23 cellular contexts compared by ENCODE assay signal in the genomic region with DNA sequence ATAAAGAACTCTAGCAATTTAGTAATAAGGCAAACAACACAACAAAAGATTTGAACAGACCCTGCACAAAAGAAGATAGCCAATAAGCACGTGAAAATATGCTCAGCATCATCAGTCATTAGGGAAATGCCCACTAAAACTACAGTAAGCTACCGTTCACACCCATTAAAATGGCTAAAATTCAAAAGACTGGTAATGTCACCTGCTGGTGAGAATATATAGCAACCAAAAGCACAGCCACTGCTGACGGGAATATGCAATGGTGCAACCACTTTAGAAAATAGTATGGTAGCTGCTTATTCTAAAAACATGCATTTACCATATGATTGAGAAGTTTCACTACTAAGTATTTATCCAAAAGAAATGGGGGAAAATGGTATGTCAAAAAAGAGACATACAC.
DNase-seq lines count a peak whose midpoint lies in the region; ATAC-seq, FAIRE-seq and TF ChIP-seq lines count a peak whose summit lies in the region.
"Had no signal": no experiment of that assay in that cellular context is flagged by ENCODE, and none has a peak within 500 bp of the region (broad histone marks: within the 10 kb centered on the region; RNA-seq: fewer than 3 reads in every experiment).

No MANE protein-coding gene starts in this region.

- 4% methylated on average over 3 of the region's 3 CpGs for WGBS in K562 (ENCODE audit: insufficient coverage, low coverage, missing lambda C conversion rate)
- 76 to 86% (median 80%) methylated on average over 3 of the region's 3 CpGs for WGBS in heart left ventricle, 4 donors

- peaks cover 100% of the 10 kb centered on the region for H3K79me2 ChIP-seq in Loucy (ENCODE audit: insufficient read depth, low read length)
- H3K79me2 ChIP-seq in K562 (ENCODE audit: control insufficient read depth, insufficient read depth, low read length): no peaks in the 10 kb centered on the region

- H3K36me3 ChIP-seq in Loucy (ENCODE audit: insufficient read depth, low read length) (peaks cover 41% of the 10 kb centered on the region; the same call in 1 of the 2 replicates), K562 (ENCODE audit: control insufficient read depth, insufficient read depth, low read length) (no peaks in the 10 kb centered on the region), heart left ventricle (peaks cover 0 to 2% (median 0%) of the 10 kb centered on the region in 9 donors)
- H3K36me3 ChIP-seq: BLaER1 treated with 17β-estradiol and CSF1 and Interleukin-3, amounts not matched to agents 10 nM and 100 nM had no signal

- intact Hi-C loops in K562 (cut with micrococcal nuclease) (loop anchor here (5.0 kb wide), 1 partner anchor 302 kb away; no protein-coding TSS in a partner anchor), heart left ventricle (cut with DNase I) (loop anchor here in 3 of 10 donors (10.0 kb wide), 3 partner anchors 66 to 104 kb away; no protein-coding TSS in a partner anchor)

- H3K9me3 ChIP-seq in Loucy (ENCODE audit: insufficient read depth, low read depth, low read length): peaks cover 6% of the 10 kb centered on the region; the same call in 1 of the 2 replicates
- H3K9me3 ChIP-seq in K562 (replicated peaks; ENCODE audit: control insufficient read depth, insufficient read depth, low read depth, low read length): no peaks in the 10 kb centered on the region
- peaks cover 0 to 14% (median 2%) of the 10 kb centered on the region in 12 donors for H3K9me3 ChIP-seq in heart left ventricle

- BruUV-seq in K562 (replicated peaks; lab: Mats Ljungman, UMichigan): no TSS peak

- H4K20me1 ChIP-seq in Loucy (ENCODE audit: insufficient read depth, low read length, poor library complexity, severe bottlenecking) (peaks cover 47% of the 10 kb centered on the region), K562 (replicated peaks; ENCODE audit: control insufficient read depth, insufficient read depth, low read length) (peaks cover 4% of the 10 kb centered on the region; the same call in 1 of the 2 replicates)
- H4K20me1 ChIP-seq: BLaER1 treated with 17β-estradiol and CSF1 and Interleukin-3, amounts not matched to agents 10 nM and 100 nM had no signal

- peaks cover 6% of the 10 kb centered on the region for H3K4me1 ChIP-seq in Loucy (ENCODE audit: insufficient read depth, low read length, poor library complexity, severe bottlenecking)
- peaks cover 10 to 14% of the 10 kb centered on the region in 2 experiments; a peak in 3 of 5 replicates for H3K4me1 ChIP-seq in K562 (replicated peaks in 1 of 2; ENCODE audit: control insufficient read depth in 2 of 2, insufficient read depth in 2 of 2, low read length in 2 of 2)
- peaks cover 0 to 36% (median 4%) of the 10 kb centered on the region in 12 donors for H3K4me1 ChIP-seq in heart left ventricle
- H3K4me1 ChIP-seq: Caco-2 had no signal

- H2AFZ ChIP-seq in Loucy (ENCODE audit: low read length): no peak overlapping the region
- H2AFZ ChIP-seq in K562 (ENCODE audit: low read depth, low read length): no peak overlapping the region

- H3K9me2 ChIP-seq in Loucy (replicated peaks; ENCODE audit: low read depth, low read length): no peaks in the 10 kb centered on the region

- TF ChIP-seq CTCF in Loucy (conservative IDR thresholded peaks at IDR 0.05; ENCODE audit: low read length) (peak; percentile 29), K562 (IDR thresholded peaks at IDR 0.05 in 2 of 3, conservative IDR thresholded peaks at IDR 0.05 in 1 of 3; ENCODE audit: insufficient read depth in 2 of 3, low read depth in 1 of 3, low read length in 3 of 3) (peak; percentile 16 to 37 (median 19); a peak in 3 of 6 replicates), heart left ventricle (IDR thresholded peaks at IDR 0.05) (no peak)

- 0 out of 3 replicates have a peak, but pooled peaks have one; percentile 45 for ATAC-seq in K562
- ATAC-seq in heart left ventricle: no peak
- ATAC-seq in GM18498 (IDR thresholded peaks at IDR 0.05; ENCODE audit: unreplicated experiment): no peak
- ATAC-seq: Right ventricle myocardium inferior had no signal

- H3K9ac ChIP-seq in Loucy (ENCODE audit: low read depth, low read length, poor library complexity, severe bottlenecking) (no peak overlapping the region), K562 (ENCODE audit: insufficient read depth in 1 of 2, low read depth in 2 of 2, low read length in 2 of 2) (no peak overlapping the region)
- H3K9ac ChIP-seq: BLaER1 treated with 17β-estradiol and CSF1 and Interleukin-3, amounts not matched to agents 10 nM and 100 nM had no signal

- in situ Hi-C loops in K562 (cut with MboI): no loop called here

- H3K4me3 ChIP-seq in Loucy (ENCODE audit: low read length, poor library complexity, severe bottlenecking): no peak overlapping the region
- no peak overlapping the region for H3K4me3 ChIP-seq in K562
- H3K4me3 ChIP-seq in heart left ventricle: no peak overlapping the region
- H3K4me3 ChIP-seq: BLaER1 treated with 17β-estradiol and CSF1 and Interleukin-3, amounts not matched to agents 10 nM and 100 nM had no signal

- POLR2A ChIA-PET in K562 (lab: Yijun Ruan, JAX): interaction anchor here (0.6 kb wide), 1 partner anchor 33 kb away, joined by 4 read pairs; no protein-coding TSS in a partner anchor

- CTCF ChIA-PET in K562 (lab: Yijun Ruan, JAX; ENCODE audit: low intra/inter-chr PET ratio): interaction anchor here (1.1 kb wide), 1 partner anchor 302 kb away, joined by 4 read pairs; no protein-coding TSS in a partner anchor

- no peaks in the 10 kb centered on the region for H3K9me1 ChIP-seq in K562 (ENCODE audit: control insufficient read depth, insufficient read depth, low read length)

- no peaks in the 10 kb centered on the region for H3K27me3 ChIP-seq in Loucy (ENCODE audit: insufficient read depth, low read length, poor library complexity, severe bottlenecking)
- H3K27me3 ChIP-seq in K562 (ENCODE audit: control insufficient read depth in 2 of 2, insufficient read depth in 2 of 2, low read length in 2 of 2): peaks cover 0 to under 1% of the 10 kb centered on the region in 2 experiments; a peak in 1 of 5 replicates
- no peaks in the 10 kb centered on the region for H3K27me3 ChIP-seq in heart left ventricle
- H3K27me3 ChIP-seq: BLaER1 treated with 17β-estradiol and CSF1 and Interleukin-3, amounts not matched to agents 10 nM and 100 nM had no signal

- DNase-seq in A172 (ENCODE audit: low spot score) (peak; percentile 12), D341Med (ENCODE audit: low spot score) (peak; percentile 26), K562 (ENCODE audit: extremely low read depth in 1 of 4, low spot score in 3 of 4) (peak in 1 of 4 experiments; percentile 10), heart left ventricle (no peak), NOMO-1 treated with DMSO at 0.1 percent for 48 hours (lab: John Stamatoyannopoulos, UW; ENCODE audit: unreplicated experiment) (no peak)
- DNase-seq: ACHN; Caco-2; CD4-positive, alpha-beta memory T cell; DMS79; H7; NCI-H1092; NCI-H1436; NCI-H2029 treated with DMSO at 0.1 percent for 48 hours; NCI-H2171; NCI-H345; NCI-H524; NCI-H82; OCI-M1 had no signal

- H3K27ac ChIP-seq in K562 (ENCODE audit: extremely low read depth, low read depth, low read length) (no peak overlapping the region), heart left ventricle (no peak overlapping the region)
- H3K27ac ChIP-seq: BLaER1 treated with 17β-estradiol and CSF1 and Interleukin-3, amounts not matched to agents 10 nM and 100 nM; HL-60 had no signal

- no peak for FAIRE-seq in K562 (lab: Jason Lieb, UNC)

- TF ChIP-seq POLR2A in K562 (conservative IDR thresholded peaks at IDR 0.05): no peak
- TF ChIP-seq POLR2A in heart left ventricle (IDR thresholded peaks at IDR 0.05): no peak

- TF ChIP-seq RAD21 in K562 (CRISPR knock-in tag; conservative IDR thresholded peaks at IDR 0.05 in 1 of 2, IDR thresholded peaks at IDR 0.05 in 1 of 2): peak in 1 of 2 experiments; percentile 47; a peak in 2 of 4 replicates

- TF ChIP-seq EP300 in K562 (IDR thresholded peaks at IDR 0.05; ENCODE audit: low read length): no peak

- no peak overlapping the region for H3K4me2 ChIP-seq in Loucy (ENCODE audit: low read depth, low read length, poor library complexity, severe bottlenecking)
- no peak overlapping the region for H3K4me2 ChIP-seq in K562 (ENCODE audit: insufficient read depth, low read length)
- H3K4me2 ChIP-seq: BLaER1 treated with 17β-estradiol and CSF1 and Interleukin-3, amounts not matched to agents 10 nM and 100 nM had no signal

- no peaks in the 10 kb centered on the region for H3F3A ChIP-seq in Loucy (ENCODE audit: low read depth)

TF ChIP-seq in K562, 482 proteins besides CTCF, POLR2A, EP300 and RAD21 (continues in another document):
- TF ChIP-seq PYGO2 (tag; IDR thresholded peaks at IDR 0.05) (no peak), ARHGAP35 (IDR thresholded peaks at IDR 0.05; ENCODE audit: partially characterized antibody) (no peak), PCBP2 (IDR thresholded peaks at IDR 0.05; ENCODE audit: low read depth, low read length, poor library complexity, severe bottlenecking) (no peak), ZNF561 (CRISPR knock-in tag; conservative IDR thresholded peaks at IDR 0.05) (no peak), ZKSCAN1 (IDR thresholded peaks at IDR 0.05; ENCODE audit: low read depth, low read length) (no peak), RBM34 (IDR thresholded peaks at IDR 0.05; ENCODE audit: borderline replicate concordance, insufficient read depth, low read length) (no peak), PHF21A (IDR thresholded peaks at IDR 0.05; ENCODE audit: borderline replicate concordance, low read depth) (no peak)
- TF ChIP-seq, protein P1, sequence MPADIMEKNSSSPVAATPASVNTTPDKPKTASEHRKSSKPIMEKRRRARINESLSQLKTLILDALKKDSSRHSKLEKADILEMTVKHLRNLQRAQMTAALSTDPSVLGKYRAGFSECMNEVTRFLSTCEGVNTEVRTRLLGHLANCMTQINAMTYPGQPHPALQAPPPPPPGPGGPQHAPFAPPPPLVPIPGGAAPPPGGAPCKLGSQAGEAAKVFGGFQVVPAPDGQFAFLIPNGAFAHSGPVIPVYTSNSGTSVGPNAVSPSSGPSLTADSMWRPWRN (IDR thresholded peaks at IDR 0.05; ENCODE audit: low read depth): no peak
- TF ChIP-seq, protein P2, sequence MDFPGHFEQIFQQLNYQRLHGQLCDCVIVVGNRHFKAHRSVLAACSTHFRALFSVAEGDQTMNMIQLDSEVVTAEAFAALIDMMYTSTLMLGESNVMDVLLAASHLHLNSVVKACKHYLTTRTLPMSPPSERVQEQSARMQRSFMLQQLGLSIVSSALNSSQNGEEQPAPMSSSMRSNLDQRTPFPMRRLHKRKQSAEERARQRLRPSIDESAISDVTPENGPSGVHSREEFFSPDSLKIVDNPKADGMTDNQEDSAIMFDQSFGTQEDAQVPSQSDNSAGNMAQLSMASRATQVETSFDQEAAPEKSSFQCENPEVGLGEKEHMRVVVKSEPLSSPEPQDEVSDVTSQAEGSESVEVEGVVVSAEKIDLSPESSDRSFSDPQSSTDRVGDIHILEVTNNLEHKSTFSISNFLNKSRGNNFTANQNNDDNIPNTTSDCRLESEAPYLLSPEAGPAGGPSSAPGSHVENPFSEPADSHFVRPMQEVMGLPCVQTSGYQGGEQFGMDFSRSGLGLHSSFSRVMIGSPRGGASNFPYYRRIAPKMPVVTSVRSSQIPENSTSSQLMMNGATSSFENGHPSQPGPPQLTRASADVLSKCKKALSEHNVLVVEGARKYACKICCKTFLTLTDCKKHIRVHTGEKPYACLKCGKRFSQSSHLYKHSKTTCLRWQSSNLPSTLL (IDR thresholded peaks at IDR 0.05): no peak

Comparison
In these comparisons a context has a peak if more than half of its experiments do, and no peak if none do; other contexts are left out.
1. DNase-seq: peak in A172 (single experiment) and D341Med (single experiment); none in heart left ventricle (0 of 5) and NOMO-1 treated with DMSO at 0.1 percent for 48 hours (single experiment).
2. CTCF ChIP-seq: peak in Loucy (single experiment) and K562 (3 of 3); none in heart left ventricle (0 of 12).